In genomic region chr17:57945999-57946797, GRCh38 we compare ENCODE assay signal across 8 cellular contexts. TPM values are rescaled to one million over a fixed set of nuclear protein-coding genes. Genes with fewer than 3 reads are reported as not detected.
DNase-seq lines count a peak whose midpoint lies in the region; ATAC-seq and TF ChIP-seq lines count a peak whose summit lies in the region.

No MANE protein-coding gene starts in this region.

- peaks cover 0 to 12% of the 10 kb centered on the region in 2 donors for H3K27me3 Mint-ChIP-seq in CD8-positive, alpha-beta memory T cell

- no peak for TF ChIP-seq CTCF in SK-N-SH (IDR thresholded peaks at IDR 0.05)
- TF ChIP-seq CTCF in gastroesophageal sphincter (IDR thresholded peaks at IDR 0.05), result peak in 1 of 4 experiments; percentile 7
- TF ChIP-seq CTCF in stomach (IDR thresholded peaks at IDR 0.05), result peak in 1 of 7 experiments; percentile 5

- peak overlapping the region; percentile 86 to 94 (median 92) for H3K4me3 Mint-ChIP-seq in CD8-positive, alpha-beta memory T cell

- TF ChIP-seq RAD21 in SK-N-SH (IDR thresholded peaks at IDR 0.05; ENCODE audit: low read length), result no peak

- no peak for DNase-seq in CD8-positive, alpha-beta memory T cell
- DNase-seq in SK-N-SH, result no peak
- DNase-seq in stomach, result no peak
- no peak for DNase-seq in NK-92 (lab: John Stamatoyannopoulos, UW; ENCODE audit: unreplicated experiment)
- DNase-seq in activated effector memory CD4-positive, alpha-beta T cell treated with anti-CD3 and anti-CD28 coated beads, Interleukin-2, amount 50 U/mL, for 16 hours, result no peak

- intact Hi-C loops in stomach (cut with DNase I; ENCODE audit: low total_unique reads), result no loop called here

- peak overlapping the region; percentile 52 for H3K4me2 ChIP-seq in SK-N-SH

- peak overlapping the region; percentile 20; the same call in 1 of the 2 replicates for H3K9ac ChIP-seq in SK-N-SH

- H3K27ac ChIP-seq in CD8-positive, alpha-beta memory T cell (ENCODE audit: low read depth, low read length), result no peak overlapping the region
- H3K27ac ChIP-seq in SK-N-SH (ENCODE audit: low read depth in 2 of 2, low read length in 1 of 2) (peak overlapping the region in 1 of 2 experiments; percentile 95; a peak in 2 of 4 replicates), gastroesophageal sphincter (peak overlapping the region; percentile 97 to 100 (median 99)), stomach (peak overlapping the region; percentile 81 to 99 (median 88))

- H3K9me3 ChIP-seq in CD8-positive, alpha-beta memory T cell (ENCODE audit: low read length), result no peaks in the 10 kb centered on the region
- H3K9me3 ChIP-seq in SK-N-SH (no peaks in the 10 kb centered on the region), gastroesophageal sphincter (no peaks in the 10 kb centered on the region), stomach (no peaks in the 10 kb centered on the region)

- H3K9me3 Mint-ChIP-seq in CD8-positive, alpha-beta memory T cell, result no peaks in the 10 kb centered on the region

- no peaks in the 10 kb centered on the region for H3K36me3 ChIP-seq in CD8-positive, alpha-beta memory T cell (ENCODE audit: insufficient read depth, low read length)
- no peaks in the 10 kb centered on the region for H3K36me3 ChIP-seq in SK-N-SH (replicated peaks in 1 of 2; ENCODE audit: control insufficient read depth in 1 of 2, insufficient read depth in 2 of 2, low read length in 1 of 2)
- no peaks in the 10 kb centered on the region for H3K36me3 ChIP-seq in gastroesophageal sphincter
- H3K36me3 ChIP-seq in stomach, result no peaks in the 10 kb centered on the region

- TF ChIP-seq EP300 in SK-N-SH (IDR thresholded peaks at IDR 0.05; ENCODE audit: borderline replicate concordance in 1 of 2, low read depth in 1 of 2, low read length in 1 of 2), result no peak
- TF ChIP-seq EP300 in gastroesophageal sphincter (IDR thresholded peaks at IDR 0.05), result no peak
- no peak for TF ChIP-seq EP300 in stomach (IDR thresholded peaks at IDR 0.05)

- CTCF ChIA-PET in CD8-positive, alpha-beta memory T cell (lab: Charles Lee), result interaction anchor here (0.8 to 2.4 kb wide), 2 partner anchors 10 to 53 kb away, joined by 3 to 7 read pairs; no protein-coding TSS in a partner anchor
- CTCF ChIA-PET in SK-N-SH (lab: Yijun Ruan, JAX), result interaction anchor here (0.7 to 5.2 kb wide), 10 partner anchors 9 to 88 kb away, joined by 3 to 43 read pairs (median 6); partner anchors contain the start of gene CUEDC1

- H3K9me2 ChIP-seq in SK-N-SH, result no peaks in the 10 kb centered on the region

- H3K79me2 ChIP-seq in SK-N-SH (ENCODE audit: insufficient read depth), result peaks cover 84% of the 10 kb centered on the region

- H2AFZ ChIP-seq in SK-N-SH (ENCODE audit: low read depth), result no peak overlapping the region

- H3F3A ChIP-seq in SK-N-SH (replicated peaks; ENCODE audit: insufficient read depth), result peaks cover 73% of the 10 kb centered on the region

- ATAC-seq in GM21786 (IDR thresholded peaks at IDR 0.05; ENCODE audit: unreplicated experiment) (peak; percentile 14), gastroesophageal sphincter (no peak), HG02884 (IDR thresholded peaks at IDR 0.05; ENCODE audit: unreplicated experiment) (no peak)

- peaks cover 0 to 1% (median 1%) of the 10 kb centered on the region in 3 donors for H3K36me3 Mint-ChIP-seq in CD8-positive, alpha-beta memory T cell

- no peak for TF ChIP-seq POLR2A in gastroesophageal sphincter (IDR thresholded peaks at IDR 0.05)
- no peak for TF ChIP-seq POLR2A in stomach (IDR thresholded peaks at IDR 0.05)

- H3K4me1 ChIP-seq in CD8-positive, alpha-beta memory T cell (ENCODE audit: insufficient read depth, low read length), result peaks cover 22% of the 10 kb centered on the region
- H3K4me1 ChIP-seq in SK-N-SH (ENCODE audit: control insufficient read depth in 1 of 2, insufficient read depth in 2 of 2, low read depth in 1 of 2, low read length in 1 of 2) (peaks cover 29 to 65% of the 10 kb centered on the region in 2 experiments), gastroesophageal sphincter (peaks cover 22 to 98% (median 70%) of the 10 kb centered on the region in 3 donors), stomach (peaks cover 63 to 96% (median 80%) of the 10 kb centered on the region in 4 donors)

- H3K4me1 Mint-ChIP-seq in CD8-positive, alpha-beta memory T cell, result peaks cover 20 to 30% (median 26%) of the 10 kb centered on the region in 3 donors

- 70% methylated on average over 6 of the region's 6 CpGs for WGBS in SK-N-SH (ENCODE audit: low lambda C conversion rate)
- WGBS in gastroesophageal sphincter (ENCODE audit: low coverage in 1 of 2), 2 donors, result 4% methylated on average over 3 to 6 of the region's 6 CpGs
- WGBS in stomach, 5 donors, result 10 to 16% (median 14%) methylated on average over 6 of the region's 6 CpGs

- peak overlapping the region in 7 of 8 donors; percentile 12 to 90 (median 66) for H3K27ac Mint-ChIP-seq in CD8-positive, alpha-beta memory T cell

- H3K4me3 ChIP-seq in CD8-positive, alpha-beta memory T cell (ENCODE audit: low read length), result peak overlapping the region; percentile 70
- H3K4me3 ChIP-seq in SK-N-SH (ENCODE audit: low read depth in 2 of 2, low read length in 1 of 2), result no peak overlapping the region
- peak overlapping the region; percentile 44 to 47 for H3K4me3 ChIP-seq in gastroesophageal sphincter
- H3K4me3 ChIP-seq in stomach, result peak overlapping the region; percentile 34 to 45 (median 40)

- POLR2A ChIA-PET in CD8-positive, alpha-beta memory T cell (lab: Charles Lee), result interaction anchor here (1.4 to 1.9 kb wide), 2 partner anchors 10 to 138 kb away, joined by 5 to 6 read pairs; no protein-coding TSS in a partner anchor
- POLR2A ChIA-PET in SK-N-SH (lab: Yijun Ruan, JAX), result no interaction called here

- H4K20me1 ChIP-seq in SK-N-SH (ENCODE audit: insufficient read depth), result no peaks in the 10 kb centered on the region

- no peaks in the 10 kb centered on the region for H3K27me3 ChIP-seq in CD8-positive, alpha-beta memory T cell (ENCODE audit: insufficient read depth, low read length, poor library complexity, severe bottlenecking)
- H3K27me3 ChIP-seq in SK-N-SH (ENCODE audit: insufficient read depth) (no peaks in the 10 kb centered on the region), gastroesophageal sphincter (no peaks in the 10 kb centered on the region), stomach (no peaks in the 10 kb centered on the region)

TF ChIP-seq in SK-N-SH, 30 proteins besides CTCF, POLR2A, EP300 and RAD21 (continues in another document):
- TF ChIP-seq REST (IDR thresholded peaks at IDR 0.05; ENCODE audit: low read depth, low read length) (no peak), MXI1 (IDR thresholded peaks at IDR 0.05; ENCODE audit: low read depth, low read length) (no peak), FOXJ3 (CRISPR knock-in tag; IDR thresholded peaks at IDR 0.05) (no peak), NFIC (IDR thresholded peaks at IDR 0.05; ENCODE audit: borderline replicate concordance) (no peak), MEF2A (IDR thresholded peaks at IDR 0.05; ENCODE audit: borderline replicate concordance, low read depth) (no peak), EZH2phosphoT487 (IDR thresholded peaks at IDR 0.05; ENCODE audit: borderline replicate concordance, low read depth) (no peak), SMC3 (IDR thresholded peaks at IDR 0.05; ENCODE audit: low read depth, low read length) (no peak), NRF1 (IDR thresholded peaks at IDR 0.05; ENCODE audit: low read depth, low read length) (no peak), GABPA (IDR thresholded peaks at IDR 0.05; ENCODE audit: low read depth) (no peak), FOSL2 (IDR thresholded peaks at IDR 0.05; ENCODE audit: borderline replicate concordance, low read depth) (no peak), YY1 (IDR thresholded peaks at IDR 0.05; ENCODE audit: low read depth) (no peak), RFX5 (IDR thresholded peaks at IDR 0.05; ENCODE audit: low read length) (no peak)

RNA-seq across cellular contexts. Expression of gene CUEDC1, which starts 9.0 kb away (rescaled TPM):
- total RNA-seq in CD8-positive, alpha-beta memory T cell, result under 1 TPM; 0.33 to 0.73 TPM
- not detected for polyA plus RNA-seq in CD8-positive, alpha-beta memory T cell
- polyA plus RNA-seq in SK-N-SH (2012; rRNA removed), result 50.3 and 58.9 TPM in 2 replicates
- polyA plus RNA-seq in SK-N-SH (2012; cell fraction: cytosol; rRNA removed), result 25.4 and 31.6 TPM in 2 replicates
- 207 and 306 TPM in 2 replicates for polyA plus RNA-seq in SK-N-SH (2012; cell fraction: nucleus; rRNA removed)
- total RNA-seq in gastroesophageal sphincter, result 10 to 100 TPM; 35.7 to 60.3 (median 45.6) TPM
- total RNA-seq in stomach, result 100 to 1,000 TPM in 1 of 5 donors, 10 to 100 TPM in 4; 10.5 to 111 (median 23.6) TPM
- 10 to 100 TPM; 16.5 to 30.1 (median 19.8) TPM for polyA plus RNA-seq in stomach

RNA-seq across cellular contexts. Expression of gene VEZF1, which starts 41.9 kb away (rescaled TPM):
- total RNA-seq in CD8-positive, alpha-beta memory T cell, result 10 to 100 TPM; 29.1 to 29.5 TPM
- polyA plus RNA-seq in CD8-positive, alpha-beta memory T cell, result 50.8 TPM
- 35.1 and 43.0 TPM in 2 replicates for polyA plus RNA-seq in SK-N-SH (2012; rRNA removed)
- polyA plus RNA-seq in SK-N-SH (2012; cell fraction: cytosol; rRNA removed), result 42.9 and 43.3 TPM in 2 replicates
- 27.8 and 49.4 TPM in 2 replicates for polyA plus RNA-seq in SK-N-SH (2012; cell fraction: nucleus; rRNA removed)
- total RNA-seq in gastroesophageal sphincter, result 100 to 1,000 TPM; 115 to 148 (median 132) TPM
- 100 to 1,000 TPM in 1 of 5 donors, 10 to 100 TPM in 3, 1 to 10 TPM in 1; 7.8 to 103 (median 31.0) TPM for total RNA-seq in stomach
- polyA plus RNA-seq in stomach, result 10 to 100 TPM; 15.8 to 27.2 (median 19.7) TPM

Comparison
In these comparisons a context has a peak if more than half of its experiments do, and no peak if none do; other contexts are left out.
1. H3K4me3 ChIP-seq: peak in CD8-positive, alpha-beta memory T cell (single experiment), gastroesophageal sphincter (2 of 2) and stomach (4 of 4); none in SK-N-SH (0 of 2).
2. RNA of gene CUEDC1, which starts 9.0 kb away (total RNA-seq): 35.7 to 60.3 TPM in gastroesophageal sphincter and 10.5 to 111 TPM in stomach; 0.33 to 0.73 TPM in CD8-positive, alpha-beta memory T cell; every median in the first group is over 4 times any median in the second.